Comparison of ENCODE assay signal across 8 cellular contexts in genomic region chr21:31580866-31581276, GRCh38.
A peak's percentile ranks its signal among the peaks of the same experiment; 100 is the strongest.
DNase-seq lines count a peak whose midpoint lies in the region; ATAC-seq and TF ChIP-seq lines count a peak whose summit lies in the region.

No MANE protein-coding gene starts in this region.

- H3K4me3 ChIP-seq in gastroesophageal sphincter, result no peak overlapping the region

- peak; percentile 77 for ATAC-seq in GM18907 (IDR thresholded peaks at IDR 0.05; ENCODE audit: unreplicated experiment)
- ATAC-seq in gastroesophageal sphincter, result peak; percentile 58

- WGBS in gastroesophageal sphincter (ENCODE audit: low coverage in 1 of 2), 2 donors, result 50 to 65% methylated on average over 2 of the region's 3 CpGs

- DNase-seq in Ammon's horn (ENCODE audit: low spot score) (peak; percentile 87), LHCN-M2 (ENCODE audit: low read depth) (peak; percentile 57), SHP77 (lab: John Stamatoyannopoulos, UW) (peak; percentile 43 to 44), pons (ENCODE audit: low spot score) (peak; percentile 80), ureter (ENCODE audit: low spot score) (peak; percentile 66)
- peak; percentile 54 for DNase-seq in activated T-helper 9 cell treated with anti-CD3 and anti-CD28 coated beads, Interleukin-2, amount 50 U/mL, for 16 hours (ENCODE audit: low read depth)

- H3K27ac ChIP-seq in gastroesophageal sphincter, result no peak overlapping the region

- H3K4me1 ChIP-seq in gastroesophageal sphincter, result no peaks in the 10 kb centered on the region

- H3K36me3 ChIP-seq in gastroesophageal sphincter, result no peaks in the 10 kb centered on the region

- peak; percentile 47 to 79 (median 60) for TF ChIP-seq CTCF in gastroesophageal sphincter (IDR thresholded peaks at IDR 0.05)

- no peaks in the 10 kb centered on the region for H3K9me3 ChIP-seq in gastroesophageal sphincter

- TF ChIP-seq EP300 in gastroesophageal sphincter (IDR thresholded peaks at IDR 0.05), result no peak

- peaks cover 12% of the 10 kb centered on the region for H3K27me3 ChIP-seq in gastroesophageal sphincter

- TF ChIP-seq POLR2A in gastroesophageal sphincter (IDR thresholded peaks at IDR 0.05), result no peak
